ENCODE assay signal across 14 cellular contexts in genomic region chr9:112360047-112360804, GRCh38. TPM values are rescaled to one million over a fixed set of nuclear protein-coding genes. Genes with fewer than 3 reads are reported as not detected.
DNase-seq lines count a peak whose midpoint lies in the region; ATAC-seq, FAIRE-seq and TF ChIP-seq lines count a peak whose summit lies in the region.
"Had no signal": no experiment of that assay in that cellular context is flagged by ENCODE, and none has a peak within 500 bp of the region (broad histone marks: within the 10 kb centered on the region; RNA-seq: fewer than 3 reads in every experiment).

No MANE protein-coding gene starts in this region.

- no peaks in the 10 kb centered on the region for H3K36me3 ChIP-seq in adipocyte (ENCODE audit: control insufficient read depth, insufficient read depth, low read length, severe bottlenecking)
- H3K36me3 ChIP-seq: suprapubic skin had no signal

- DNase-seq in AG08395 (ENCODE audit: low spot score) = peak; percentile 38
- no peak for DNase-seq in H54 (ENCODE audit: insufficient read length, low spot score)
- peak; percentile 63 for DNase-seq in adipocyte (ENCODE audit: low read depth)
- DNase-seq in foreskin keratinocyte = peak; percentile 77 to 88
- DNase-seq in DMS153 (lab: John Stamatoyannopoulos, UW) = no peak
- no peak for DNase-seq in GF-D8 (lab: John Stamatoyannopoulos, UW)
- DNase-seq: activated gamma-delta T cell treated with Interleukin-2 at 50 U/mL for 16 hours; CD8-positive, alpha-beta T cell; cortex of kidney; Karpas-422; natural killer cell had no signal

- no peak for TF ChIP-seq CTCF in foreskin keratinocyte (conservative IDR thresholded peaks at IDR 0.05)

- no peaks in the 10 kb centered on the region for H3K9me3 ChIP-seq in adipocyte (ENCODE audit: control insufficient read depth, low read length)
- H3K9me3 ChIP-seq: suprapubic skin had no signal

- H3K4me1 ChIP-seq in adipocyte (ENCODE audit: control insufficient read depth, insufficient read depth, low read length) = peaks cover 12% of the 10 kb centered on the region
- no peaks in the 10 kb centered on the region for H3K4me1 ChIP-seq in foreskin keratinocyte

- H3K27ac ChIP-seq in foreskin keratinocyte = peak overlapping the region; percentile 39
- H3K27ac ChIP-seq: suprapubic skin had no signal

- H3K4me3 ChIP-seq in adipocyte (ENCODE audit: low read length) = no peak overlapping the region
- H3K4me3 ChIP-seq: suprapubic skin had no signal

- peak; percentile 74 for FAIRE-seq in H54 (lab: Jason Lieb, UNC)

- no peaks in the 10 kb centered on the region for H3K27me3 ChIP-seq in adipocyte (replicated peaks; ENCODE audit: control insufficient read depth, insufficient read depth, low read length)
- no peaks in the 10 kb centered on the region for H3K27me3 ChIP-seq in foreskin keratinocyte
- H3K27me3 ChIP-seq: suprapubic skin had no signal

- no peak overlapping the region for H3K9ac ChIP-seq in adipocyte (ENCODE audit: low read length)

- ATAC-seq in foreskin keratinocyte (peak; percentile 87), HG03520 (IDR thresholded peaks at IDR 0.05; ENCODE audit: unreplicated experiment) (no peak), HG03039 (IDR thresholded peaks at IDR 0.05; ENCODE audit: unreplicated experiment) (no peak)
- ATAC-seq: CD8-positive, alpha-beta T cell; natural killer cell had no signal

- TF ChIP-seq POLR2A in H54 (IDR thresholded peaks at IDR 0.05; ENCODE audit: low read depth, low read length) = no peak

RNA-seq across cellular contexts. Expression of gene HSDL2, which starts 19.7 kb away (rescaled TPM):
- total RNA-seq in foreskin keratinocyte = 23.1 and 25.5 TPM in 2 replicates
- 11.5 and 13.1 TPM in 2 replicates for polyA plus RNA-seq in foreskin keratinocyte

RNA-seq across cellular contexts. Expression of gene PTBP3, which starts 26.8 kb away (rescaled TPM):
- 62.1 and 67.8 TPM in 2 replicates for total RNA-seq in foreskin keratinocyte
- polyA plus RNA-seq in foreskin keratinocyte = 11.2 and 14.7 TPM in 2 replicates

Comparison
In these comparisons a context has a peak if more than half of its experiments do, and no peak if none do; other contexts are left out.
1. DNase-seq: peak in AG08395 (single experiment), adipocyte (single experiment) and foreskin keratinocyte (2 of 2); none in H54 (single experiment), DMS153 (single experiment) and GF-D8 (single experiment).